In the genomic region with DNA sequence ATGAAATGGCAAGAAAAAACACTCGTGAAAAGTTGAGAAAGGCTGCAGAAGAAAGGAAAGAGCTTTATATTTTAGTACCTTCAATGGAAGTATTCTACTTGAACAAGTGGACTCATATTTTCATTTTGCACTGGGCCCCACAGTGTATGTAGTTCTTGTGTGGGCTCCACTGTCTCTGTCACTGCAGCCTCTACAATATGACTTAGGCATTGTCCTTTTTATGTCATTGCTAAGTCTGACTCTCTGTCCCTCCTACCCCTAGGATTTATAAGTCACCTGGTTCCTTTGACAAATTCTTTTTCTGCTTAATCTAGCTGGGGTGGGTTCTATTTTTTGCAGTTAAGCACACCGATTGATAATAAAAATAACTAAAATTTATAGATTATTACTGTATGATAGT, we compare ENCODE assay signal across 38 cellular contexts. TPM values are rescaled to one million over a fixed set of nuclear protein-coding genes. Genes with fewer than 3 reads are reported as not detected.
"Had no signal": no experiment of that assay in that cellular context is flagged by ENCODE, and none has a peak within 500 bp of the region (broad histone marks: within the 10 kb centered on the region; RNA-seq: fewer than 3 reads in every experiment).

No MANE protein-coding gene starts in this region.

- H3K36me3 ChIP-seq: adrenal gland, esophagus squamous epithelium, gastroesophageal sphincter, heart right ventricle, WERI-Rb-1 had no signal

- FAIRE-seq: colon had no signal

- H3K27me3 ChIP-seq: adrenal gland, body of pancreas, esophagus squamous epithelium, gastroesophageal sphincter, heart right ventricle had no signal

- H3K4me3 ChIP-seq: adrenal gland, body of pancreas, esophagus squamous epithelium, gastroesophageal sphincter, heart right ventricle had no signal

- H3K9me3 ChIP-seq: adrenal gland, body of pancreas, esophagus squamous epithelium, gastroesophageal sphincter, heart right ventricle had no signal

- H3K27ac ChIP-seq: adrenal gland, body of pancreas, esophagus squamous epithelium, gastroesophageal sphincter, heart right ventricle, WERI-Rb-1 had no signal

- H3K4me1 ChIP-seq: adrenal gland, body of pancreas, gastroesophageal sphincter, heart right ventricle had no signal

- DNase-seq: activated B cell treated with CpG ODN at 0.5 μM for 24 hours; activated CD4-positive, alpha-beta memory T cell treated with anti-CD3 and anti-CD28 coated beads for 36 hours; activated CD4-positive, alpha-beta T cell treated with anti-CD3 and anti-CD28 coated beads, Interleukin-2, amount 10 ng/mL, durations not matched to agents 24 days and 14 days; activated CD8-positive, alpha-beta memory T cell treated with anti-CD3 and anti-CD28 coated beads, Interleukin-2, amount 10 ng/mL, durations not matched to agents 7 days and 5 days; activated CD8-positive, alpha-beta memory T cell treated with anti-CD3 and anti-CD28 coated beads, Interleukin-2, amount 50 U/mL, for 4 hours; activated CD8-positive, alpha-beta T cell treated with anti-CD3 and anti-CD28 coated beads, Interleukin-2, amount 10 ng/mL, durations not matched to agents 7 days and 5 days; activated effector memory CD4-positive, alpha-beta T cell treated with anti-CD3 and anti-CD28 coated beads, Interleukin-2, amount 50 U/mL, for 16 hours; activated naive CD4-positive, alpha-beta T cell treated with anti-CD3 and anti-CD28 coated beads for 36 hours; activated naive CD8-positive, alpha-beta T cell treated with anti-CD3 and anti-CD28 coated beads for 36 hours; activated naive CD8-positive, alpha-beta T cell treated with anti-CD3 and anti-CD28 coated beads, Interleukin-2, amount 50 U/mL, for 24 hours; activated T-cell treated with anti-CD3 and anti-CD28 coated beads, Interleukin-2, amount 50 U/mL, for 1 hour; activated T-cell treated with anti-CD3 and anti-CD28 coated beads, Interleukin-2, amount 50 U/mL, for 48 hours; adrenal gland; amygdala; aorta; body of pancreas; caudate nucleus; cortex of kidney; dermis blood vessel endothelial cell; effector CD4-positive, alpha-beta T cell; effector memory CD8-positive, alpha-beta T cell; esophagus squamous epithelium; foreskin melanocyte; heart right ventricle; T-helper 9 cell; WERI-Rb-1 had no signal

- ATAC-seq: activated CD4-positive, CD25-positive, alpha-beta regulatory T cell treated with anti-CD3 and anti-CD28 coated beads, Interleukin-2, amount 50 U/mL, for 24 hours; body of pancreas; effector memory CD8-positive, alpha-beta T cell; gastroesophageal sphincter; heart right ventricle had no signal

RNA-seq across cellular contexts. Expression of a gene that starts 27.7 kb away (rescaled TPM):
- total RNA-seq: activated B cell treated with CpG ODN at 0.5 μM for 24 hours; activated CD4-positive, alpha-beta memory T cell treated with anti-CD3 and anti-CD28 coated beads for 36 hours; activated CD4-positive, alpha-beta T cell treated with anti-CD3 and anti-CD28 coated beads, Interleukin-2, amount 10 ng/mL, durations not matched to agents 24 days and 14 days; activated CD8-positive, alpha-beta memory T cell treated with anti-CD3 and anti-CD28 coated beads for 36 hours; activated CD8-positive, alpha-beta memory T cell treated with anti-CD3 and anti-CD28 coated beads, Interleukin-2, amount 10 ng/mL, durations not matched to agents 7 days and 5 days; activated CD8-positive, alpha-beta T cell treated with anti-CD3 and anti-CD28 coated beads, Interleukin-2, amount 10 ng/mL, durations not matched to agents 7 days and 5 days; activated naive CD4-positive, alpha-beta T cell treated with anti-CD3 and anti-CD28 coated beads for 36 hours; activated naive CD8-positive, alpha-beta T cell treated with anti-CD3 and anti-CD28 coated beads for 36 hours; activated T-helper 1 cell treated with anti-CD3 and anti-CD28 coated beads, Interleukin-12 subunit alpha, Interleukin-12 subunit beta, Interleukin-2, Interleukin-4 antibody, amounts not matched to agents 30 ng/mL and 10 ng/mL and 1 ng/mL, durations not matched to agents 14 hours and 24 hours and 36 hours; activated T-helper 2 cell treated with anti-CD3 and anti-CD28 coated beads, Interferon-gamma antibody, Interleukin-2, Interleukin-4, amounts not matched to agents 10 μg/mL and 5 μg/mL and 100 μg/mL, durations not matched to agents 14 hours and 24 hours and 36 hours; aorta; body of pancreas; chondrocyte; fibroblast of villous mesenchyme; glomerular endothelial cell; T-helper 2 cell treated with Interferon-gamma antibody and Interleukin-4, amounts not matched to agents 100 ng/mL and 5 ng/mL, for 36 hours had no signal
- polyA plus RNA-seq: aorta had no signal

RNA-seq across cellular contexts. Expression of a gene that starts 33.4 kb away (rescaled TPM):
- total RNA-seq: activated B cell treated with CpG ODN at 0.5 μM for 24 hours; activated CD4-positive, alpha-beta memory T cell treated with anti-CD3 and anti-CD28 coated beads for 36 hours; activated CD4-positive, alpha-beta T cell treated with anti-CD3 and anti-CD28 coated beads, Interleukin-2, amount 10 ng/mL, durations not matched to agents 24 days and 14 days; activated CD8-positive, alpha-beta memory T cell treated with anti-CD3 and anti-CD28 coated beads for 36 hours; activated CD8-positive, alpha-beta memory T cell treated with anti-CD3 and anti-CD28 coated beads, Interleukin-2, amount 10 ng/mL, durations not matched to agents 7 days and 5 days; activated CD8-positive, alpha-beta T cell treated with anti-CD3 and anti-CD28 coated beads, Interleukin-2, amount 10 ng/mL, durations not matched to agents 7 days and 5 days; activated naive CD4-positive, alpha-beta T cell treated with anti-CD3 and anti-CD28 coated beads for 36 hours; activated naive CD8-positive, alpha-beta T cell treated with anti-CD3 and anti-CD28 coated beads for 36 hours; activated T-helper 1 cell treated with anti-CD3 and anti-CD28 coated beads, Interleukin-12 subunit alpha, Interleukin-12 subunit beta, Interleukin-2, Interleukin-4 antibody, amounts not matched to agents 30 ng/mL and 10 ng/mL and 1 ng/mL, durations not matched to agents 14 hours and 24 hours and 36 hours; activated T-helper 2 cell treated with anti-CD3 and anti-CD28 coated beads, Interferon-gamma antibody, Interleukin-2, Interleukin-4, amounts not matched to agents 10 μg/mL and 5 μg/mL and 100 μg/mL, durations not matched to agents 14 hours and 24 hours and 36 hours; adrenal gland; aorta; body of pancreas; chondrocyte; dermis blood vessel endothelial cell; esophagus squamous epithelium; fibroblast of lung; fibroblast of villous mesenchyme; gastroesophageal sphincter; glomerular endothelial cell; heart right ventricle; T-helper 2 cell treated with Interferon-gamma antibody and Interleukin-4, amounts not matched to agents 100 ng/mL and 5 ng/mL, for 36 hours had no signal
- polyA plus RNA-seq: adrenal gland, aorta, esophagus, fibroblast of lung, heart right ventricle had no signal
